In genomic region chr2:234300393-234300792, GRCh38 we compare ENCODE assay signal across 25 cellular contexts.
DNase-seq lines count a peak whose midpoint lies in the region; ATAC-seq and TF ChIP-seq lines count a peak whose summit lies in the region.
"Had no signal": no experiment of that assay in that cellular context is flagged by ENCODE, and none has a peak within 500 bp of the region (broad histone marks: within the 10 kb centered on the region; RNA-seq: fewer than 3 reads in every experiment).

No MANE protein-coding gene starts in this region.

- H3K36me3 Mint-ChIP-seq in activated CD8-positive, alpha-beta memory T cell treated with anti-CD3 and anti-CD28 coated beads, Interleukin-2, amount 10 ng/mL, durations not matched to agents 7 days and 5 days, result peaks cover 12% of the 10 kb centered on the region
- peaks cover 0 to 7% of the 10 kb centered on the region in 2 donors for H3K36me3 Mint-ChIP-seq in CD4-positive, alpha-beta memory T cell
- H3K36me3 Mint-ChIP-seq: mesothelial cell of epicardium; stimulated activated effector memory CD8-positive, alpha-beta T cell treated with anti-CD3 and anti-CD28 coated beads, Interleukin-12 subunit alpha, Interleukin-12 subunit beta, amount 100 ng/mL, for 72 hours had no signal

- DNase-seq in activated CD8-positive, alpha-beta memory T cell treated with anti-CD3 and anti-CD28 coated beads, Interleukin-2, amount 10 ng/mL, durations not matched to agents 7 days and 5 days, result no peak
- no peak for DNase-seq in activated CD8-positive, alpha-beta memory T cell treated with anti-CD3 and anti-CD28 coated beads, Interleukin-2, amount 50 U/mL, for 48 hours
- DNase-seq in CD4-positive, alpha-beta memory T cell, result peak in 2 of 5 donors; percentile 9 to 34
- DNase-seq in Panc1 (ENCODE audit: low read depth, low spot score) (no peak), cerebellar nuclear complex (lab: John Stamatoyannopoulos, UW) (no peak), NCI-H1092 treated with DMSO at 0.1 percent for 48 hours (lab: John Stamatoyannopoulos, UW) (no peak)
- DNase-seq in effector memory CD4-positive, alpha-beta T cell, result no peak
- DNase-seq: activated effector memory CD4-positive, alpha-beta T cell treated with Interleukin-2 at 50 U/mL for 16 hours; dermis blood vessel endothelial cell; hippocampal formation; immature natural killer cell; left ventricle myocardium inferior; NCI-H1417 treated with DMSO at 0.1 percent for 48 hours; nephron progenitor cell; pancreas; PC-3; SHP77 had no signal

- peaks cover 51% of the 10 kb centered on the region for H3K4me1 Mint-ChIP-seq in activated CD8-positive, alpha-beta memory T cell treated with anti-CD3 and anti-CD28 coated beads, Interleukin-2, amount 10 ng/mL, durations not matched to agents 7 days and 5 days
- peaks cover 43 to 68% (median 60%) of the 10 kb centered on the region in 4 donors for H3K4me1 Mint-ChIP-seq in CD4-positive, alpha-beta memory T cell

- H3K27ac ChIP-seq in CD4-positive, alpha-beta memory T cell (ENCODE audit: low read depth, low read length), result peak overlapping the region; percentile 7
- peak overlapping the region; percentile 87 for H3K27ac ChIP-seq in Panc1 (ENCODE audit: low read length)
- peak overlapping the region; percentile 27 for H3K27ac ChIP-seq in effector memory CD4-positive, alpha-beta T cell (ENCODE audit: insufficient read depth, low read length, poor library complexity, severe bottlenecking)
- H3K27ac ChIP-seq: C4-2B, cardiac muscle cell, gastroesophageal sphincter, left ventricle myocardium inferior, pancreas, right atrium auricular region, suprapubic skin had no signal

- intact Hi-C loops in CD4-positive, alpha-beta memory T cell (cut with micrococcal nuclease), result no loop called here
- intact Hi-C loops in Panc1 (cut with micrococcal nuclease; ENCODE audit: unreplicated experiment), result no loop called here

- no peak overlapping the region for H3K4me3 ChIP-seq in CD4-positive, alpha-beta memory T cell (ENCODE audit: low read length in 2 of 2)
- no peak overlapping the region for H3K4me3 ChIP-seq in Panc1 (ENCODE audit: low read depth in 2 of 2, low read length in 2 of 2)
- no peak overlapping the region for H3K4me3 ChIP-seq in effector memory CD4-positive, alpha-beta T cell (ENCODE audit: insufficient read depth, low read depth, low read length, poor library complexity, severe bottlenecking)
- H3K4me3 ChIP-seq: cardiac muscle cell, gastroesophageal sphincter, left ventricle myocardium inferior, pancreas, right atrium auricular region, suprapubic skin had no signal

- H3K4me3 Mint-ChIP-seq in activated CD8-positive, alpha-beta memory T cell treated with anti-CD3 and anti-CD28 coated beads, Interleukin-2, amount 10 ng/mL, durations not matched to agents 7 days and 5 days, result no peak overlapping the region
- peak overlapping the region in 7 of 8 donors; percentile 25 to 77 (median 63) for H3K4me3 Mint-ChIP-seq in CD4-positive, alpha-beta memory T cell
- H3K4me3 Mint-ChIP-seq: immature natural killer cell; mesothelial cell of epicardium; nephron progenitor cell; stimulated activated effector memory CD8-positive, alpha-beta T cell treated with anti-CD3 and anti-CD28 coated beads, Interleukin-12 subunit alpha, Interleukin-12 subunit beta, amount 100 ng/mL, for 72 hours had no signal

- no peak for ATAC-seq in activated CD8-positive, alpha-beta memory T cell treated with anti-CD3 and anti-CD28 coated beads, Interleukin-2, amount 10 ng/mL, durations not matched to agents 7 days and 5 days
- no peak for ATAC-seq in Panc1
- ATAC-seq: activated CD4-positive, CD25-positive, alpha-beta regulatory T cell treated with anti-CD3 and anti-CD28 coated beads, Interleukin-2, amount 50 U/mL, for 24 hours; gastroesophageal sphincter; PC-3; stimulated activated effector memory CD8-positive, alpha-beta T cell treated with anti-CD3 and anti-CD28 coated beads, Interleukin-12 subunit alpha, Interleukin-12 subunit beta, amount 100 ng/mL, for 72 hours had no signal

- no peak for TF ChIP-seq CTCF in Panc1 (IDR thresholded peaks at IDR 0.05)

- in situ Hi-C loops in Panc1 (cut with HindIII; ENCODE audit: low pct_unique_long_range_greater_than_20kb, low sequenced_read_pairs), result no loop called here

- CTCF ChIA-PET in activated CD8-positive, alpha-beta memory T cell treated with anti-CD3 and anti-CD28 coated beads, Interleukin-2, amount 10 ng/mL, durations not matched to agents 7 days and 5 days (lab: Charles Lee), result interaction anchor here (0.9 to 1.6 kb wide), 5 partner anchors 8 to 182 kb away, joined by 3 to 6 read pairs (median 3); no protein-coding TSS in a partner anchor
- CTCF ChIA-PET in CD4-positive, alpha-beta memory T cell (lab: Charles Lee; ENCODE audit: partially characterized antibody), result interaction anchor here (1.1 to 4.9 kb wide), 5 partner anchors 8 to 183 kb away, joined by 3 to 28 read pairs (median 5); no protein-coding TSS in a partner anchor
- CTCF ChIA-PET in Panc1 (lab: Charles Lee), result no interaction called here

- H3K9me3 ChIP-seq in CD4-positive, alpha-beta memory T cell (ENCODE audit: control insufficient read depth in 1 of 2, low read length in 2 of 2), result no peaks in the 10 kb centered on the region
- H3K9me3 ChIP-seq in Panc1 (ENCODE audit: control insufficient read depth, insufficient read depth, low read depth, low read length), result no peaks in the 10 kb centered on the region
- H3K9me3 ChIP-seq in effector memory CD4-positive, alpha-beta T cell (ENCODE audit: control insufficient read depth, low read length), result no peaks in the 10 kb centered on the region
- H3K9me3 ChIP-seq: gastroesophageal sphincter, left ventricle myocardium inferior, pancreas, right atrium auricular region, suprapubic skin had no signal

- no peaks in the 10 kb centered on the region for H3K9me3 Mint-ChIP-seq in activated CD8-positive, alpha-beta memory T cell treated with anti-CD3 and anti-CD28 coated beads, Interleukin-2, amount 10 ng/mL, durations not matched to agents 7 days and 5 days (ENCODE audit: low read depth)
- peaks cover 0 to 4% (median 0%) of the 10 kb centered on the region in 8 donors for H3K9me3 Mint-ChIP-seq in CD4-positive, alpha-beta memory T cell
- H3K9me3 Mint-ChIP-seq: immature natural killer cell; mesothelial cell of epicardium; nephron progenitor cell; stimulated activated effector memory CD8-positive, alpha-beta T cell treated with anti-CD3 and anti-CD28 coated beads, Interleukin-12 subunit alpha, Interleukin-12 subunit beta, amount 100 ng/mL, for 72 hours had no signal

- H3K27me3 ChIP-seq in CD4-positive, alpha-beta memory T cell (ENCODE audit: insufficient read depth, low read length), result no peaks in the 10 kb centered on the region
- H3K27me3 ChIP-seq in Panc1 (ENCODE audit: control insufficient read depth, insufficient read depth, low read length), result no peaks in the 10 kb centered on the region
- H3K27me3 ChIP-seq in effector memory CD4-positive, alpha-beta T cell (replicated peaks; ENCODE audit: control insufficient read depth, insufficient read depth, low read length, poor library complexity, severe bottlenecking), result no peaks in the 10 kb centered on the region
- H3K27me3 ChIP-seq: cardiac muscle cell, gastroesophageal sphincter, pancreas, right atrium auricular region, suprapubic skin had no signal

- no peaks in the 10 kb centered on the region for H3K36me3 ChIP-seq in CD4-positive, alpha-beta memory T cell (ENCODE audit: insufficient read depth, low read length)
- H3K36me3 ChIP-seq in Panc1 (ENCODE audit: control insufficient read depth, insufficient read depth, low read length), result no peaks in the 10 kb centered on the region
- no peaks in the 10 kb centered on the region for H3K36me3 ChIP-seq in effector memory CD4-positive, alpha-beta T cell (ENCODE audit: control insufficient read depth, insufficient read depth, low read length)
- H3K36me3 ChIP-seq: cardiac muscle cell, gastroesophageal sphincter, left ventricle myocardium inferior, pancreas, right atrium auricular region, suprapubic skin had no signal

- POLR2A ChIA-PET in CD4-positive, alpha-beta memory T cell (lab: Charles Lee; ENCODE audit: partially characterized antibody), result interaction anchor here (0.7 to 7.4 kb wide), 10 partner anchors 9 to 195 kb away, joined by 3 to 56 read pairs (median 6); no protein-coding TSS in a partner anchor
- POLR2A ChIA-PET in Panc1 (lab: Charles Lee), result interaction anchor here (0.5 to 0.6 kb wide), 2 partner anchors 62 to 130 kb away, joined by 3 to 8 read pairs; no protein-coding TSS in a partner anchor

- H3K27me3 Mint-ChIP-seq in activated CD8-positive, alpha-beta memory T cell treated with anti-CD3 and anti-CD28 coated beads, Interleukin-2, amount 10 ng/mL, durations not matched to agents 7 days and 5 days, result no peaks in the 10 kb centered on the region
- no peaks in the 10 kb centered on the region for H3K27me3 Mint-ChIP-seq in CD4-positive, alpha-beta memory T cell

- H3K27ac Mint-ChIP-seq in activated CD8-positive, alpha-beta memory T cell treated with anti-CD3 and anti-CD28 coated beads, Interleukin-2, amount 10 ng/mL, durations not matched to agents 7 days and 5 days, result peak overlapping the region; percentile 2
- H3K27ac Mint-ChIP-seq in CD4-positive, alpha-beta memory T cell, result peak overlapping the region in 6 of 7 donors; percentile 32 to 94 (median 82)
- H3K27ac Mint-ChIP-seq: mesothelial cell of epicardium; stimulated activated effector memory CD8-positive, alpha-beta T cell treated with anti-CD3 and anti-CD28 coated beads, Interleukin-12 subunit alpha, Interleukin-12 subunit beta, amount 100 ng/mL, for 72 hours had no signal

- peaks cover 57% of the 10 kb centered on the region for H3K4me1 ChIP-seq in CD4-positive, alpha-beta memory T cell (ENCODE audit: insufficient read depth, low read length)
- H3K4me1 ChIP-seq in Panc1 (ENCODE audit: control insufficient read depth, insufficient read depth, low read length), result peaks cover 58% of the 10 kb centered on the region
- H3K4me1 ChIP-seq in effector memory CD4-positive, alpha-beta T cell (ENCODE audit: control insufficient read depth, insufficient read depth, low read length, poor library complexity, severe bottlenecking), result peaks cover 12% of the 10 kb centered on the region
- H3K4me1 ChIP-seq: left ventricle myocardium inferior, pancreas, right atrium auricular region had no signal

- no TSS peak for BruUV-seq in Panc1 (replicated peaks; lab: Mats Ljungman, UMichigan)

Comparison
In these comparisons a context has a peak if more than half of its experiments do, and no peak if none do; other contexts are left out.
1. H3K27ac ChIP-seq: peak in every context shown above with its lines; median percentile 87 in Panc1; 27 in effector memory CD4-positive, alpha-beta T cell; 7 in CD4-positive, alpha-beta memory T cell.